ENCODE assay signal across 18 cellular contexts in genomic region chr18:55088000-55088401, GRCh38.
A peak's percentile ranks its signal among the peaks of the same experiment; 100 is the strongest.
DNase-seq lines count a peak whose midpoint lies in the region; ATAC-seq and TF ChIP-seq lines count a peak whose summit lies in the region.
"Had no signal": no experiment of that assay in that cellular context is flagged by ENCODE, and none has a peak within 500 bp of the region (broad histone marks: within the 10 kb centered on the region; RNA-seq: fewer than 3 reads in every experiment).

No MANE protein-coding gene starts in this region.

- peak; percentile 42 for DNase-seq in LoVo (ENCODE audit: low spot score)
- no peak for DNase-seq in lower lobe of right lung
- no peak for DNase-seq in HuH-7.5 (ENCODE audit: low spot score)
- DNase-seq in hypothalamus (lab: John Stamatoyannopoulos, UW): no peak
- DNase-seq in GM19238 (ENCODE audit: insufficient read length, low spot score): no peak
- no peak for DNase-seq in glutamatergic neuron
- DNase-seq: activated CD4-positive, CD25-positive, alpha-beta regulatory T cell treated with anti-CD3 and anti-CD28 coated beads, Interleukin-2, amount 50 U/mL, for 72 hours; activated T-cell treated with anti-CD3 and anti-CD28 coated beads, Interleukin-2, amount 50 U/mL, for 72 hours; GDM1; HCEC 1CT; natural killer cell; NCI-H748 treated with DMSO at 0.1 percent for 48 hours had no signal

- H3K27ac ChIP-seq in lower lobe of right lung: no peak overlapping the region
- H3K27ac ChIP-seq: C4-2B, foreskin keratinocyte, suprapubic skin had no signal

- H3K4me3 Mint-ChIP-seq in glutamatergic neuron (ENCODE audit: unreplicated experiment): no peak overlapping the region
- H3K4me3 Mint-ChIP-seq: activated T-cell treated with anti-CD3 and anti-CD28 coated beads, Interleukin-2, amount 50 U/mL, for 72 hours; natural killer cell had no signal

- no peaks in the 10 kb centered on the region for H3K4me1 ChIP-seq in lower lobe of right lung
- H3K4me1 ChIP-seq: foreskin keratinocyte, suprapubic skin had no signal

- H3K36me3 ChIP-seq in lower lobe of right lung: no peaks in the 10 kb centered on the region
- H3K36me3 ChIP-seq: suprapubic skin had no signal

- H3K4me3 ChIP-seq in lower lobe of right lung: no peak overlapping the region
- H3K4me3 ChIP-seq: suprapubic skin had no signal

- TF ChIP-seq CTCF in lower lobe of right lung (IDR thresholded peaks at IDR 0.05) (no peak), glutamatergic neuron (IDR thresholded peaks at IDR 0.05; ENCODE audit: partially characterized antibody, unreplicated experiment) (no peak)

- no peak overlapping the region for H3K27ac Mint-ChIP-seq in glutamatergic neuron (ENCODE audit: unreplicated experiment)
- H3K27ac Mint-ChIP-seq: activated T-cell treated with anti-CD3 and anti-CD28 coated beads, Interleukin-2, amount 50 U/mL, for 72 hours; natural killer cell had no signal

- H3K4me1 Mint-ChIP-seq in glutamatergic neuron (ENCODE audit: low read depth, unreplicated experiment): peaks cover 4% of the 10 kb centered on the region
- H3K4me1 Mint-ChIP-seq: natural killer cell had no signal

- no peaks in the 10 kb centered on the region for H3K9me3 Mint-ChIP-seq in glutamatergic neuron (ENCODE audit: unreplicated experiment)
- H3K9me3 Mint-ChIP-seq: activated T-cell treated with anti-CD3 and anti-CD28 coated beads, Interleukin-2, amount 50 U/mL, for 72 hours; natural killer cell had no signal

- ATAC-seq in GM18867 (IDR thresholded peaks at IDR 0.05; ENCODE audit: unreplicated experiment): peak; percentile 79
- peak; percentile 53 for ATAC-seq in HG02763 (IDR thresholded peaks at IDR 0.05; ENCODE audit: unreplicated experiment)
- ATAC-seq in lower lobe of right lung: peak; percentile 41 to 55
- ATAC-seq: activated T-cell treated with anti-CD3 and anti-CD28 coated beads, Interleukin-2, amount 50 U/mL, for 72 hours; foreskin keratinocyte; natural killer cell; sciatic nerve had no signal

- H3K27me3 Mint-ChIP-seq in glutamatergic neuron (ENCODE audit: unreplicated experiment): no peaks in the 10 kb centered on the region

- H3K36me3 Mint-ChIP-seq in glutamatergic neuron (ENCODE audit: unreplicated experiment): no peaks in the 10 kb centered on the region
- H3K36me3 Mint-ChIP-seq: natural killer cell had no signal

- H3K9me3 ChIP-seq in lower lobe of right lung: no peaks in the 10 kb centered on the region
- H3K9me3 ChIP-seq: suprapubic skin had no signal

- H3K27me3 ChIP-seq in lower lobe of right lung (ENCODE audit: low read depth): no peaks in the 10 kb centered on the region
- H3K27me3 ChIP-seq: suprapubic skin had no signal

- intact Hi-C loops in lower lobe of right lung (cut with DNase I): no loop called here
